21 cellular contexts compared by ENCODE assay signal in genomic region chr4:1690698-1691097, GRCh38.
"Had no signal": no experiment of that assay in that cellular context is flagged by ENCODE, and none has a peak within 500 bp of the region (broad histone marks: within the 10 kb centered on the region; RNA-seq: fewer than 3 reads in every experiment).

No MANE protein-coding gene starts in this region.

- H3K9me3 Mint-ChIP-seq: activated naive CD4-positive, alpha-beta T cell treated with anti-CD3 and anti-CD28 coated beads, Interleukin-2, amount 50 U/mL, for 24 hours; immature natural killer cell; naive thymus-derived CD8-positive, alpha-beta T cell; T-cell; WTC11 had no signal

- DNase-seq: activated CD8-positive, alpha-beta memory T cell treated with anti-CD3 and anti-CD28 coated beads, Interleukin-2, amount 50 U/mL, for 48 hours; activated gamma-delta T cell treated with Interleukin-2 at 50 U/mL for 16 hours; activated T-cell treated with anti-CD3 and anti-CD28 coated beads, Interleukin-2, amount 50 U/mL, for 48 hours; cerebellar nuclear complex; cortex of kidney; foreskin keratinocyte; immature natural killer cell; left lung; naive thymus-derived CD8-positive, alpha-beta T cell; spleen; stimulated activated CD4-positive, alpha-beta T cell treated with anti-CD3 and anti-CD28 coated beads, Interleukin-4, amount 100 ng/mL, for 1 hour; stimulated activated naive CD4-positive, alpha-beta T cell treated with Interleukin-2 at 50 U/mL for 16 hours; T-cell; T1000 had no signal

- H3K4me3 ChIP-seq: breast epithelium, hepatocyte, left lung, ovary, prostate gland, spleen, upper lobe of right lung had no signal

- H3K4me1 ChIP-seq: breast epithelium, foreskin keratinocyte, prostate gland, upper lobe of right lung had no signal

- ATAC-seq: foreskin keratinocyte; left lung; naive thymus-derived CD8-positive, alpha-beta T cell; T-cell; upper lobe of right lung; WTC11 had no signal

- H3K79me2 ChIP-seq: hepatocyte had no signal

- H3K4me2 ChIP-seq: hepatocyte had no signal

- H3K27me3 ChIP-seq: breast epithelium, foreskin keratinocyte, hepatocyte, left lung, ovary, spleen, upper lobe of right lung had no signal

- H2AFZ ChIP-seq: hepatocyte had no signal

- H3K36me3 ChIP-seq: breast epithelium, ovary had no signal

- H3K9me3 ChIP-seq: breast epithelium, left lung, ovary, prostate gland, spleen, upper lobe of right lung had no signal

- H3K4me1 Mint-ChIP-seq: immature natural killer cell had no signal

- H3K27ac Mint-ChIP-seq: activated naive CD4-positive, alpha-beta T cell treated with anti-CD3 and anti-CD28 coated beads, Interleukin-2, amount 50 U/mL, for 24 hours; T-cell; WTC11 had no signal

- H3K27ac ChIP-seq: breast epithelium, foreskin keratinocyte, hepatocyte, left lung, ovary, prostate gland, spleen, upper lobe of right lung had no signal

- H3K27me3 Mint-ChIP-seq: activated naive CD4-positive, alpha-beta T cell treated with anti-CD3 and anti-CD28 coated beads, Interleukin-2, amount 50 U/mL, for 24 hours; naive thymus-derived CD8-positive, alpha-beta T cell; T-cell had no signal

- H3K4me3 Mint-ChIP-seq: activated naive CD4-positive, alpha-beta T cell treated with anti-CD3 and anti-CD28 coated beads, Interleukin-2, amount 50 U/mL, for 24 hours; immature natural killer cell; naive thymus-derived CD8-positive, alpha-beta T cell; T-cell; WTC11 had no signal
